Comparison of ENCODE assay signal across 8 cellular contexts in genomic region chr5:119743927-119744326, GRCh38.
DNase-seq lines count a peak whose midpoint lies in the region; ATAC-seq, FAIRE-seq and TF ChIP-seq lines count a peak whose summit lies in the region.

No MANE protein-coding gene starts in this region.

- H3K9me3 Mint-ChIP-seq in Calu3 (ENCODE audit: low read depth, unreplicated experiment) (no peaks in the 10 kb centered on the region), neural progenitor cell (no peaks in the 10 kb centered on the region)

- H3K4me3 Mint-ChIP-seq in Calu3 (ENCODE audit: low read depth, unreplicated experiment) = no peak overlapping the region
- no peak overlapping the region for H3K4me3 Mint-ChIP-seq in neural progenitor cell

- FAIRE-seq in bronchial epithelial cell (lab: Jason Lieb, UNC) = no peak

- peak; percentile 66 for TF ChIP-seq CTCF in Calu3 (IDR thresholded peaks at IDR 0.05; ENCODE audit: unreplicated experiment)
- TF ChIP-seq CTCF in bronchial epithelial cell (IDR thresholded peaks at IDR 0.05; ENCODE audit: insufficient read depth, low read length, severe bottlenecking) = peak; percentile 76
- peak; percentile 74 for TF ChIP-seq CTCF in neural progenitor cell (IDR thresholded peaks at IDR 0.05)

- H3K36me3 ChIP-seq in bronchial epithelial cell (ENCODE audit: control insufficient read depth, insufficient read depth, low read length) (no peaks in the 10 kb centered on the region), neural progenitor cell (no peaks in the 10 kb centered on the region)

- intact Hi-C loops in Calu3 (cut with micrococcal nuclease; ENCODE audit: unreplicated experiment) = loop anchor here (2.0 to 5.0 kb wide), 4 partner anchors 165 to 755 kb away; partner anchors contain the start of gene DTWD2

- H3K27me3 Mint-ChIP-seq in Calu3 (ENCODE audit: unreplicated experiment) (no peaks in the 10 kb centered on the region), neural progenitor cell (ENCODE audit: insufficient read depth, low read depth) (peaks cover 2% of the 10 kb centered on the region)

- DNase-seq in Calu3 = peak; percentile 51
- peak; percentile 8 for DNase-seq in MV-4-11 (lab: John Stamatoyannopoulos, UW)
- DNase-seq in bronchial epithelial cell (ENCODE audit: low read depth) = peak; percentile 63
- peak; percentile 79 for DNase-seq in neural progenitor cell (ENCODE audit: low spot score)
- no peak for DNase-seq in NCI-H1092 (lab: John Stamatoyannopoulos, UW)
- DNase-seq in SKM-1 (lab: John Stamatoyannopoulos, UW; ENCODE audit: unreplicated experiment) = no peak

- H3K27me3 ChIP-seq in bronchial epithelial cell (ENCODE audit: control insufficient read depth, insufficient read depth, low read length) (no peaks in the 10 kb centered on the region), neural progenitor cell (no peaks in the 10 kb centered on the region)

- peaks cover 3% of the 10 kb centered on the region for H3K4me1 ChIP-seq in neural progenitor cell

- BruUV-seq in Calu3 (replicated peaks; lab: Mats Ljungman, UMichigan) = no TSS peak

- no peak overlapping the region for H3K27ac Mint-ChIP-seq in Calu3 (ENCODE audit: unreplicated experiment)
- H3K27ac Mint-ChIP-seq in neural progenitor cell = no peak overlapping the region

- H3K27ac ChIP-seq in neural progenitor cell = no peak overlapping the region

- CTCF ChIA-PET in Calu3 (lab: Charles Lee) = no interaction called here

- peak; percentile 96 for ATAC-seq in GM18519 (IDR thresholded peaks at IDR 0.05; ENCODE audit: low FRiP score, unreplicated experiment)
- ATAC-seq in HG02798 (IDR thresholded peaks at IDR 0.05; ENCODE audit: poor library complexity, unreplicated experiment) = peak; percentile 90

- H2AFZ ChIP-seq in neural progenitor cell (replicated peaks) = no peak overlapping the region

- no peaks in the 10 kb centered on the region for H3K9me3 ChIP-seq in neural progenitor cell (ENCODE audit: low read depth)

- no peaks in the 10 kb centered on the region for H3K79me2 ChIP-seq in neural progenitor cell (ENCODE audit: low read depth)

- no peaks in the 10 kb centered on the region for H3K4me1 Mint-ChIP-seq in Calu3 (ENCODE audit: low read depth, unreplicated experiment)
- no peaks in the 10 kb centered on the region for H3K4me1 Mint-ChIP-seq in neural progenitor cell

- no peaks in the 10 kb centered on the region for H4K20me1 ChIP-seq in neural progenitor cell (ENCODE audit: low read depth)

- no peaks in the 10 kb centered on the region for H3F3A ChIP-seq in neural progenitor cell (ENCODE audit: low read depth)

- H3K9ac ChIP-seq in neural progenitor cell = no peak overlapping the region

- no peaks in the 10 kb centered on the region for H3K36me3 Mint-ChIP-seq in Calu3 (ENCODE audit: insufficient read depth, unreplicated experiment)
- H3K36me3 Mint-ChIP-seq in neural progenitor cell = no peaks in the 10 kb centered on the region

- no peak overlapping the region for H3K4me2 ChIP-seq in neural progenitor cell

- H3K4me3 ChIP-seq in bronchial epithelial cell (ENCODE audit: low read depth, low read length) (no peak overlapping the region), neural progenitor cell (no peak overlapping the region)

Comparison
In these comparisons a context has a peak if more than half of its experiments do, and no peak if none do; other contexts are left out.
1. DNase-seq: peak in Calu3 (single experiment), MV-4-11 (single experiment), bronchial epithelial cell (single experiment) and neural progenitor cell (single experiment); none in NCI-H1092 (single experiment) and SKM-1 (single experiment).
2. Peak in every context shown above with its lines, with median percentiles within 50 percentile points of each other: CTCF ChIP-seq.